1 cellular context compared by ENCODE assay signal in genomic region chr22:32795214-32795596, GRCh38.
TF ChIP-seq lines count a peak whose summit lies in the region.

No MANE protein-coding gene starts in this region.

TF ChIP-seq in GM23338, 12 proteins besides CTCF, POLR2A, EP300 and RAD21:
- TF ChIP-seq JUNB (IDR thresholded peaks at IDR 0.05; ENCODE audit: unreplicated experiment) (no peak), ZNF331 (CRISPR knock-in tag; IDR thresholded peaks at IDR 0.05; ENCODE audit: low read depth) (no peak), POLR2AphosphoS5 (IDR thresholded peaks at IDR 0.05; ENCODE audit: low read depth) (no peak), EZH2 (IDR thresholded peaks at IDR 0.05; ENCODE audit: low read depth, unreplicated experiment) (no peak), REST (IDR thresholded peaks at IDR 0.05; ENCODE audit: unreplicated experiment) (no peak), ZNF462 (CRISPR knock-in tag; IDR thresholded peaks at IDR 0.05) (no peak), CREB1 (CRISPR knock-in tag; IDR thresholded peaks at IDR 0.05; ENCODE audit: low read depth) (no peak), STAT1 (IDR thresholded peaks at IDR 0.05; ENCODE audit: unreplicated experiment) (no peak), EZH2phosphoT487 (IDR thresholded peaks at IDR 0.05; ENCODE audit: unreplicated experiment) (no peak)
